In genomic region chr9:98806394-98807069, GRCh38 we compare ENCODE assay signal across 9 cellular contexts. TPM values are rescaled to one million over a fixed set of nuclear protein-coding genes. Genes with fewer than 3 reads are reported as not detected.
A peak's percentile ranks its signal among the peaks of the same experiment; 100 is the strongest.
DNase-seq lines count a peak whose midpoint lies in the region; ATAC-seq and TF ChIP-seq lines count a peak whose summit lies in the region.
"Had no signal": no experiment of that assay in that cellular context is flagged by ENCODE, and none has a peak within 500 bp of the region (broad histone marks: within the 10 kb centered on the region; RNA-seq: fewer than 3 reads in every experiment).

No MANE protein-coding gene starts in this region.

- no peak for ATAC-seq in HG03342 (IDR thresholded peaks at IDR 0.05; ENCODE audit: unreplicated experiment)

- DNase-seq in A673 (ENCODE audit: low spot score), result no peak
- DNase-seq in GM12864 (ENCODE audit: low read depth), result no peak
- DNase-seq in adipocyte (ENCODE audit: low read depth), result peak; percentile 50
- peak; percentile 69 for DNase-seq in mesenteric fat pad (ENCODE audit: low spot score)
- no peak for DNase-seq in activated gamma-delta T cell treated with Interleukin-2 at 50 U/mL for 16 hours
- no peak for DNase-seq in globus pallidus (ENCODE audit: low spot score)
- DNase-seq in 8988T, result no peak
- DNase-seq: NCI-H2029 had no signal

- TF ChIP-seq CTCF in A673 (conservative IDR thresholded peaks at IDR 0.05; ENCODE audit: low read depth, low read length) (peak; percentile 33; the same call in 1 of the 2 replicates), GM12864 (IDR thresholded peaks at IDR 0.05; ENCODE audit: low read depth, low read length, missing control alignments) (peak; percentile 6)

- intact Hi-C loops in A673 (cut with micrococcal nuclease; ENCODE audit: unreplicated experiment), result no loop called here

- no TSS peak for BruUV-seq in A673 (replicated peaks; lab: Mats Ljungman, UMichigan)

- H3K4me1 ChIP-seq in A673 (ENCODE audit: insufficient read depth, low read length, poor library complexity, severe bottlenecking) (no peaks in the 10 kb centered on the region), adipocyte (ENCODE audit: control insufficient read depth, insufficient read depth, low read length) (peaks cover 31% of the 10 kb centered on the region)

- H3K27ac ChIP-seq in A673 (ENCODE audit: low read depth, low read length, poor library complexity, severe bottlenecking), result no peak overlapping the region

- no peak overlapping the region for H3K4me3 ChIP-seq in A673 (ENCODE audit: low read depth, low read length, poor library complexity, severe bottlenecking)
- H3K4me3 ChIP-seq in GM12864 (ENCODE audit: low read depth, low read length), result no peak overlapping the region
- peak overlapping the region; percentile 83 for H3K4me3 ChIP-seq in adipocyte (ENCODE audit: low read length)

- POLR2A ChIA-PET in A673 (lab: Charles Lee; ENCODE audit: low non-redundant PET), result interaction anchor here (0.6 kb wide), 1 partner anchor 30 kb away, joined by 6 read pairs; no protein-coding TSS in a partner anchor

- H3K9ac ChIP-seq in adipocyte (ENCODE audit: low read length), result peak overlapping the region; percentile 18

- H3K36me3 ChIP-seq in A673 (ENCODE audit: insufficient read depth, low read length, poor library complexity, severe bottlenecking) (no peaks in the 10 kb centered on the region), adipocyte (ENCODE audit: control insufficient read depth, insufficient read depth, low read length, severe bottlenecking) (no peaks in the 10 kb centered on the region)

- H3K9me3 ChIP-seq in A673 (ENCODE audit: low read depth, low read length, poor library complexity, severe bottlenecking) (no peaks in the 10 kb centered on the region), adipocyte (ENCODE audit: control insufficient read depth, low read length) (no peaks in the 10 kb centered on the region)

- H3K27me3 ChIP-seq in A673 (replicated peaks; ENCODE audit: insufficient read depth, low read depth, low read length, poor library complexity) (peaks cover 39% of the 10 kb centered on the region), adipocyte (replicated peaks; ENCODE audit: control insufficient read depth, insufficient read depth, low read length) (no peaks in the 10 kb centered on the region)

- CTCF ChIA-PET in A673 (lab: Charles Lee), result interaction anchor here (0.6 kb wide), 1 partner anchor 193 kb away, joined by 4 read pairs; no protein-coding TSS in a partner anchor

RNA-seq across cellular contexts. Expression of gene GALNT12, which starts 0.9 kb away (rescaled TPM):
- total RNA-seq in A673 (2021) (0.54 and 1.0 TPM in 2 replicates), mesenteric fat pad (1.4 TPM)

RNA-seq across cellular contexts. Expression of gene ANKS6, which starts 10.2 kb away (rescaled TPM):
- total RNA-seq in A673 (2021) (14.4 and 20.5 TPM in 2 replicates), mesenteric fat pad (18.1 TPM)

Comparison
In these comparisons a context has a peak if more than half of its experiments do, and no peak if none do; other contexts are left out.
1. DNase-seq: peak in adipocyte (single experiment) and mesenteric fat pad (single experiment); none in A673 (single experiment), GM12864 (single experiment), activated gamma-delta T cell treated with Interleukin-2 at 50 U/mL for 16 hours (single experiment), globus pallidus (single experiment) and 8988T (single experiment).